Comparison of ENCODE assay signal across 9 cellular contexts in genomic region chr11:14645985-14646900, GRCh38. TPM values are rescaled to one million over a fixed set of nuclear protein-coding genes. Genes with fewer than 3 reads are reported as not detected.
DNase-seq lines count a peak whose midpoint lies in the region; ATAC-seq and TF ChIP-seq lines count a peak whose summit lies in the region.
"Had no signal": no experiment of that assay in that cellular context is flagged by ENCODE, and none has a peak within 500 bp of the region (broad histone marks: within the 10 kb centered on the region; RNA-seq: fewer than 3 reads in every experiment).

No MANE protein-coding gene starts in this region.

- no peak for TF ChIP-seq CTCF in mesothelial cell of epicardium (IDR thresholded peaks at IDR 0.05; ENCODE audit: unreplicated experiment)

- peaks cover 47% of the 10 kb centered on the region for H3K4me1 Mint-ChIP-seq in activated CD8-positive, alpha-beta T cell treated with anti-CD3 and anti-CD28 coated beads, Interleukin-2, amount 10 ng/mL, durations not matched to agents 7 days and 5 days (ENCODE audit: low read depth)
- H3K4me1 Mint-ChIP-seq in mesothelial cell of epicardium = peaks cover 36% of the 10 kb centered on the region

- peaks cover 0 to 14% (median 8%) of the 10 kb centered on the region in 11 experiments; a peak in 11 of 22 replicates for H3K9me3 ChIP-seq in BLaER1 treated with 17β-estradiol and CSF1 and Interleukin-3, amounts not matched to agents 10 nM and 100 nM (replicated peaks in 1 of 11)

- peak overlapping the region; percentile 86 to 99 (median 92) for H3K4me3 ChIP-seq in BLaER1 treated with 17β-estradiol and CSF1 and Interleukin-3, amounts not matched to agents 10 nM and 100 nM

- peaks cover 0 to 42% (median 31%) of the 10 kb centered on the region in 11 experiments; a peak in 17 of 22 replicates for H3K27me3 ChIP-seq in BLaER1 treated with 17β-estradiol and CSF1 and Interleukin-3, amounts not matched to agents 10 nM and 100 nM

- peak overlapping the region; percentile 76 to 98 (median 90) for H3K4me2 ChIP-seq in BLaER1 treated with 17β-estradiol and CSF1 and Interleukin-3, amounts not matched to agents 10 nM and 100 nM

- CTCF ChIA-PET in activated CD8-positive, alpha-beta T cell treated with anti-CD3 and anti-CD28 coated beads, Interleukin-2, amount 10 ng/mL, durations not matched to agents 7 days and 5 days (lab: Charles Lee) = interaction anchor here (0.7 to 4.1 kb wide), 14 partner anchors 10 to 262 kb away, joined by 3 to 22 read pairs (median 4); partner anchors contain the start of genes CYP2R1 and PSMA1

- H3K27ac ChIP-seq in BLaER1 treated with 17β-estradiol and CSF1 and Interleukin-3, amounts not matched to agents 10 nM and 100 nM = peak overlapping the region in 7 of 11 experiments; percentile 88 to 97 (median 94); a peak in 12 of 22 replicates

- POLR2A ChIA-PET in activated CD8-positive, alpha-beta T cell treated with anti-CD3 and anti-CD28 coated beads, Interleukin-2, amount 10 ng/mL, durations not matched to agents 7 days and 5 days (lab: Charles Lee) = interaction anchor here (1.0 to 4.7 kb wide), 9 partner anchors 39 to 1183 kb away, joined by 3 to 52 read pairs (median 16); partner anchors contain the start of genes BTBD10, CYP2R1 and PSMA1

- peak overlapping the region; percentile 82 for H3K27ac Mint-ChIP-seq in activated CD8-positive, alpha-beta T cell treated with anti-CD3 and anti-CD28 coated beads, Interleukin-2, amount 10 ng/mL, durations not matched to agents 7 days and 5 days
- no peak overlapping the region for H3K27ac Mint-ChIP-seq in mesothelial cell of epicardium

- H4K20me1 ChIP-seq in BLaER1 treated with 17β-estradiol and CSF1 and Interleukin-3, amounts not matched to agents 10 nM and 100 nM = peaks cover 35 to 71% (median 68%) of the 10 kb centered on the region in 11 experiments; a peak in 21 of 22 replicates

- H3K4me3 Mint-ChIP-seq in activated CD8-positive, alpha-beta T cell treated with anti-CD3 and anti-CD28 coated beads, Interleukin-2, amount 10 ng/mL, durations not matched to agents 7 days and 5 days = peak overlapping the region; percentile 81
- peak overlapping the region; percentile 83 for H3K4me3 Mint-ChIP-seq in mesothelial cell of epicardium

- peaks cover 60% of the 10 kb centered on the region for H3K36me3 Mint-ChIP-seq in activated CD8-positive, alpha-beta T cell treated with anti-CD3 and anti-CD28 coated beads, Interleukin-2, amount 10 ng/mL, durations not matched to agents 7 days and 5 days (ENCODE audit: low read depth)
- peaks cover 6% of the 10 kb centered on the region for H3K36me3 Mint-ChIP-seq in mesothelial cell of epicardium

- DNase-seq in HT-29 (ENCODE audit: low spot score) (peak; percentile 67), mesothelial cell of epicardium (ENCODE audit: low spot score in 2 of 2, unreplicated experiment in 2 of 2) (no peak), kidney tubule cell (ENCODE audit: low spot score) (no peak), NCI-H748 (lab: John Stamatoyannopoulos, UW; ENCODE audit: unreplicated experiment) (no peak)
- peak; percentile 70 for DNase-seq in activated CD8-positive, alpha-beta T cell treated with anti-CD3 and anti-CD28 coated beads, Interleukin-2, amount 10 ng/mL, durations not matched to agents 7 days and 5 days
- DNase-seq: activated CD4-positive, alpha-beta T cell treated with anti-CD3 and anti-CD28 coated beads, Interleukin-2, amount 50 U/mL, for 4 hours had no signal

- H3K9me3 Mint-ChIP-seq in activated CD8-positive, alpha-beta T cell treated with anti-CD3 and anti-CD28 coated beads, Interleukin-2, amount 10 ng/mL, durations not matched to agents 7 days and 5 days (ENCODE audit: insufficient read depth) = no peaks in the 10 kb centered on the region
- peaks cover 8% of the 10 kb centered on the region for H3K9me3 Mint-ChIP-seq in mesothelial cell of epicardium

- H3K36me3 ChIP-seq in BLaER1 treated with 17β-estradiol and CSF1 and Interleukin-3, amounts not matched to agents 10 nM and 100 nM = peaks cover 7 to 46% (median 18%) of the 10 kb centered on the region in 11 experiments; a peak in 19 of 22 replicates

- H3K9ac ChIP-seq in BLaER1 treated with 17β-estradiol and CSF1 and Interleukin-3, amounts not matched to agents 10 nM and 100 nM = peak overlapping the region; percentile 54 to 98 (median 91); a peak in 19 of 22 replicates

- peak; percentile 9 for ATAC-seq in activated CD8-positive, alpha-beta T cell treated with anti-CD3 and anti-CD28 coated beads, Interleukin-2, amount 10 ng/mL, durations not matched to agents 7 days and 5 days
- no peak for ATAC-seq in HG03159 (IDR thresholded peaks at IDR 0.05; ENCODE audit: unreplicated experiment)
- no peak for ATAC-seq in HG03354 (IDR thresholded peaks at IDR 0.05; ENCODE audit: poor library complexity, severe bottlenecking, unreplicated experiment)

- no peaks in the 10 kb centered on the region for H3K27me3 Mint-ChIP-seq in activated CD8-positive, alpha-beta T cell treated with anti-CD3 and anti-CD28 coated beads, Interleukin-2, amount 10 ng/mL, durations not matched to agents 7 days and 5 days (ENCODE audit: low read depth)
- H3K27me3 Mint-ChIP-seq in mesothelial cell of epicardium (ENCODE audit: low read depth) = peaks cover 8% of the 10 kb centered on the region

- H3K4me1 ChIP-seq in BLaER1 treated with 17β-estradiol and CSF1 and Interleukin-3, amounts not matched to agents 10 nM and 100 nM = peaks cover 0 to 62% (median 20%) of the 10 kb centered on the region in 10 experiments; a peak in 18 of 20 replicates

RNA-seq across cellular contexts. Expression of gene PDE3B, which starts 2.6 kb away (rescaled TPM):
- total RNA-seq in HT-29 (2014; rRNA removed; shearing (Covaris generic)) = 25.9 and 31.2 TPM in 2 replicates
- total RNA-seq in activated CD8-positive, alpha-beta T cell treated with anti-CD3 and anti-CD28 coated beads, Interleukin-2, amount 10 ng/mL, durations not matched to agents 7 days and 5 days = 10 to 100 TPM; 74.8 to 81.4 TPM
- 10.1 to 12.3 TPM (median 10.7 TPM) in 3 replicates for total RNA-seq in mesothelial cell of epicardium

Comparison
In these comparisons a context has a peak if more than half of its experiments do, and no peak if none do; other contexts are left out.
1. DNase-seq: peak in HT-29 (single experiment) and activated CD8-positive, alpha-beta T cell treated with anti-CD3 and anti-CD28 coated beads, Interleukin-2, amount 10 ng/mL, durations not matched to agents 7 days and 5 days (single experiment); none in mesothelial cell of epicardium (0 of 2), kidney tubule cell (single experiment) and NCI-H748 (single experiment).